ENCODE assay signal across 10 cellular contexts in the genomic region with DNA sequence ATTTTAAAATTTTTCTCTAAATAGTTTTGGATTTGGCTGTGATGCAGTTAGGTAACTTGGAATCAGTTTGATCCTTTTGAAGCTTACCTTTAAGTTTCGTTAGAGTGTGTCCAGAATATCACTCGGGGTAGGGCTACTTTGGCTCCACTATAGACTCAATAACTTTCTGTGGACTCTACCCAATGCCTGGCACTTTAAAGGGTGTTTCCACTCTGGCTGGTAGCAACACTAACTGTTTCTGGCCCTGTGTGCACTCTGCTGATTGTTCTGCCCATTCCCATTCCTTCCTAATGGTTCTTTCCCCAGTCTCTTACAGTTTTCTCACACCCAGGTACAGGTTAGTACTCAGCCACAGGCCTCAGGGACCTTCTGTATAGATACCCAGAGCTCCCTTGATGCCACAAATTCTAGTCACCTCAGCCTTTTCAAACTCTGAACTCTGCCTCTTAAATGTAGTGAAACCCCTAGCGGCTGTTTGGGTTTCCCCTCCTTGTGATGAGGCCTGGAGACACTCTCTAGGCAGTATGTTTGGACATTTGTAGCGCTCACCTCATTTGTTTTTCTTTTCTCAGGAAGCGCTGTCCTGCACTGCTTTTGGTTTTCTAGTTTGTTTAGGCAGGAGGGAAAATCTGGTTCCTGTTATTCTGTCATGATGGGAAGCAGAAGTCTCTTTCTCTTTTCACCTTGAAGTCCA. TPM values are rescaled to one million over a fixed set of nuclear protein-coding genes. Genes with fewer than 3 reads are reported as not detected.
DNase-seq lines count a peak whose midpoint lies in the region; ATAC-seq and TF ChIP-seq lines count a peak whose summit lies in the region.
"Had no signal": no experiment of that assay in that cellular context is flagged by ENCODE, and none has a peak within 500 bp of the region (broad histone marks: within the 10 kb centered on the region; RNA-seq: fewer than 3 reads in every experiment).

No MANE protein-coding gene starts in this region.

- H3K4me1 Mint-ChIP-seq in osteocyte (ENCODE audit: unreplicated experiment): peaks cover 16% of the 10 kb centered on the region

- no peak overlapping the region for H3K4me3 Mint-ChIP-seq in osteocyte (ENCODE audit: unreplicated experiment)

- ATAC-seq in GM18868 (IDR thresholded peaks at IDR 0.05; ENCODE audit: unreplicated experiment) (peak; percentile 99), GM21825 (IDR thresholded peaks at IDR 0.05; ENCODE audit: unreplicated experiment) (peak; percentile 94), HG03575 (IDR thresholded peaks at IDR 0.05; ENCODE audit: extremely low read depth, insufficient number of reproducible peaks, low FRiP score, unreplicated experiment) (peak; percentile 87), GM19467 (IDR thresholded peaks at IDR 0.05; ENCODE audit: unreplicated experiment) (no peak)

- no peaks in the 10 kb centered on the region for H3K27me3 Mint-ChIP-seq in osteocyte (ENCODE audit: unreplicated experiment)

- no peaks in the 10 kb centered on the region for H3K9me3 Mint-ChIP-seq in osteocyte (ENCODE audit: unreplicated experiment)

- H3K36me3 Mint-ChIP-seq in osteocyte (ENCODE audit: unreplicated experiment): peaks cover 6% of the 10 kb centered on the region

- H3K27ac Mint-ChIP-seq in osteocyte (ENCODE audit: unreplicated experiment): peak overlapping the region; percentile 36

- TF ChIP-seq CTCF in osteocyte (IDR thresholded peaks at IDR 0.05): no peak

- DNase-seq in osteocyte (ENCODE audit: extremely low spot score, unreplicated experiment): no peak
- no peak for DNase-seq in NCI-H1694 (lab: John Stamatoyannopoulos, UW)
- no peak for DNase-seq in AG08395 (ENCODE audit: low spot score)
- DNase-seq in SW 1271 (lab: John Stamatoyannopoulos, UW): no peak
- DNase-seq: anterior cingulate cortex; stimulated activated CD4-positive, alpha-beta T cell treated with anti-CD3 and anti-CD28 coated beads, Interleukin-1b, Interleukin-23, amount 100 ng/mL, for 48 hours had no signal

RNA-seq across cellular contexts. Expression of a gene that starts 16.8 kb away (rescaled TPM):
- total RNA-seq in osteocyte: 35.8 and 37.6 TPM in 2 replicates
